ENCODE assay signal across 9 cellular contexts in the genomic region with DNA sequence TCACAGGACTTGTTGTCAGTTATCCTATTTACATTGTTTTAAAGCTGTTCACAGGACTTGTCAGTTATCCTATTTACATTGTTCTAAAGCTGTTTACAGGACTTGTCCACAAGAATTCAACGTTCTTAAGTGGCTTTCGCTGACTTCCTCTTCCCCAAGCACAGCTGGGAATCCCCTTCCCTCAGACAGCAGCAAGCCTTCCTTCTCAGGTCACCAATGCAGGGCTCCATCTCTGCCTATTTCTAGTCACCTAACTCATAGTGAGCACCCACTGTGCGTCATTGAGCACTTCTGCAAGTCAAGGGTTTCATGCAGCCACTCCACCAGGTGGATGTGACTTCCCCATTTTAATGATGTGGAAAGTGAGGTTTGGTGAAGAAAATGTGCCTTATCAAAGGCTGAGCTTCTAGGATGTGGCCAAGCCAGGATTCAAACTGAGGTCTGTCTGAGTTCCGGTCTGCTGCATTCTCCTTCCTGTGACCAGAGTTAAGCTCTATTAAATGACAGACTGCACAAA.
A peak's percentile ranks its signal among the peaks of the same experiment; 100 is the strongest.
DNase-seq lines count a peak whose midpoint lies in the region; ATAC-seq and TF ChIP-seq lines count a peak whose summit lies in the region.
"Had no signal": no experiment of that assay in that cellular context is flagged by ENCODE, and none has a peak within 500 bp of the region (broad histone marks: within the 10 kb centered on the region; RNA-seq: fewer than 3 reads in every experiment).

No MANE protein-coding gene starts in this region.

- POLR2A ChIA-PET in HEK293T (lab: Yijun Ruan, JAX), result no interaction called here
- POLR2A ChIA-PET in activated CD4-positive, alpha-beta T cell treated with anti-CD3 and anti-CD28 coated beads, Interleukin-2, amount 10 ng/mL, durations not matched to agents 7 days and 5 days (lab: Charles Lee), result no interaction called here

- no peaks in the 10 kb centered on the region for H3K9me3 Mint-ChIP-seq in activated CD4-positive, alpha-beta T cell treated with anti-CD3 and anti-CD28 coated beads, Interleukin-2, amount 10 ng/mL, durations not matched to agents 7 days and 5 days

- CTCF ChIA-PET in HEK293T (lab: Yijun Ruan, JAX), result interaction anchor here (0.7 kb wide), 1 partner anchor 184 kb away, joined by 3 read pairs; no protein-coding TSS in a partner anchor
- CTCF ChIA-PET in activated CD4-positive, alpha-beta T cell treated with anti-CD3 and anti-CD28 coated beads, Interleukin-2, amount 10 ng/mL, durations not matched to agents 7 days and 5 days (lab: Charles Lee), result no interaction called here

- no peaks in the 10 kb centered on the region for H3K36me3 Mint-ChIP-seq in activated CD4-positive, alpha-beta T cell treated with anti-CD3 and anti-CD28 coated beads, Interleukin-2, amount 10 ng/mL, durations not matched to agents 7 days and 5 days (ENCODE audit: low read depth)

- H3K27me3 Mint-ChIP-seq in activated CD4-positive, alpha-beta T cell treated with anti-CD3 and anti-CD28 coated beads, Interleukin-2, amount 10 ng/mL, durations not matched to agents 7 days and 5 days, result no peaks in the 10 kb centered on the region

- H3K27ac Mint-ChIP-seq in activated CD4-positive, alpha-beta T cell treated with anti-CD3 and anti-CD28 coated beads, Interleukin-2, amount 10 ng/mL, durations not matched to agents 7 days and 5 days, result no peak overlapping the region

- DNase-seq in Daoy (ENCODE audit: low read depth) (peak; percentile 46), UCSD-AML1 (lab: John Stamatoyannopoulos, UW; ENCODE audit: unreplicated experiment) (peak; percentile 43), NCI-H2196 (lab: John Stamatoyannopoulos, UW; ENCODE audit: unreplicated experiment) (no peak), HEK293T (ENCODE audit: extremely low spot score) (no peak), NCI-H187 treated with DMSO at 0.1 percent for 48 hours (lab: John Stamatoyannopoulos, UW) (no peak)
- DNase-seq in activated CD4-positive, alpha-beta T cell treated with anti-CD3 and anti-CD28 coated beads, Interleukin-2, amount 10 ng/mL, durations not matched to agents 7 days and 5 days, result no peak
- DNase-seq: COR-L47 had no signal

- no peak overlapping the region for H3K4me3 Mint-ChIP-seq in activated CD4-positive, alpha-beta T cell treated with anti-CD3 and anti-CD28 coated beads, Interleukin-2, amount 10 ng/mL, durations not matched to agents 7 days and 5 days

- peaks cover 10% of the 10 kb centered on the region for H3K4me1 Mint-ChIP-seq in activated CD4-positive, alpha-beta T cell treated with anti-CD3 and anti-CD28 coated beads, Interleukin-2, amount 10 ng/mL, durations not matched to agents 7 days and 5 days

- ATAC-seq in GM19455 (IDR thresholded peaks at IDR 0.05; ENCODE audit: unreplicated experiment), result peak; percentile 86
- ATAC-seq in HG03095 (IDR thresholded peaks at IDR 0.05; ENCODE audit: unreplicated experiment), result peak; percentile 93

TF ChIP-seq in HEK293T, 16 proteins besides CTCF, POLR2A, EP300 and RAD21:
- TF ChIP-seq CTBP1 (IDR thresholded peaks at IDR 0.05; ENCODE audit: borderline replicate concordance) (no peak), LEF1 (IDR thresholded peaks at IDR 0.05; ENCODE audit: borderline replicate concordance) (no peak), FOXA1 (IDR thresholded peaks at IDR 0.05) (no peak), FOXK2 (IDR thresholded peaks at IDR 0.05) (no peak), FOXM1 (IDR thresholded peaks at IDR 0.05; ENCODE audit: borderline replicate concordance) (no peak), HDGF (IDR thresholded peaks at IDR 0.05; ENCODE audit: borderline replicate concordance) (no peak), ELF4 (IDR thresholded peaks at IDR 0.05) (no peak), L3MBTL2 (conservative IDR thresholded peaks at IDR 0.05) (no peak), SUZ12 (IDR thresholded peaks at IDR 0.05) (no peak), BHLHE40 (IDR thresholded peaks at IDR 0.05; ENCODE audit: borderline replicate concordance) (no peak), TARDBP (IDR thresholded peaks at IDR 0.05) (no peak), ARNT (IDR thresholded peaks at IDR 0.05) (no peak)
- TF ChIP-seq, protein P1, sequence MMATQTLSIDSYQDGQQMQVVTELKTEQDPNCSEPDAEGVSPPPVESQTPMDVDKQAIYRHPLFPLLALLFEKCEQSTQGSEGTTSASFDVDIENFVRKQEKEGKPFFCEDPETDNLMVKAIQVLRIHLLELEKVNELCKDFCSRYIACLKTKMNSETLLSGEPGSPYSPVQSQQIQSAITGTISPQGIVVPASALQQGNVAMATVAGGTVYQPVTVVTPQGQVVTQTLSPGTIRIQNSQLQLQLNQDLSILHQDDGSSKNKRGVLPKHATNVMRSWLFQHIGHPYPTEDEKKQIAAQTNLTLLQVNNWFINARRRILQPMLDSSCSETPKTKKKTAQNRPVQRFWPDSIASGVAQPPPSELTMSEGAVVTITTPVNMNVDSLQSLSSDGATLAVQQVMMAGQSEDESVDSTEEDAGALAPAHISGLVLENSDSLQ (IDR thresholded peaks at IDR 0.05), result no peak

Comparison
In these comparisons a context has a peak if more than half of its experiments do, and no peak if none do; other contexts are left out.
1. DNase-seq: peak in Daoy (single experiment) and UCSD-AML1 (single experiment); none in NCI-H2196 (single experiment), HEK293T (single experiment), activated CD4-positive, alpha-beta T cell treated with anti-CD3 and anti-CD28 coated beads, Interleukin-2, amount 10 ng/mL, durations not matched to agents 7 days and 5 days (single experiment) and NCI-H187 treated with DMSO at 0.1 percent for 48 hours (single experiment).